In genomic region chr17:28743243-28744103, GRCh38 we compare ENCODE assay signal across 8 cellular contexts. TPM values are rescaled to one million over a fixed set of nuclear protein-coding genes. Genes with fewer than 3 reads are reported as not detected.
A peak's percentile ranks its signal among the peaks of the same experiment; 100 is the strongest.
DNase-seq lines count a peak whose midpoint lies in the region; ATAC-seq lines count a peak whose summit lies in the region.

TSS of gene TRAF4 (plus strand) at chr17:28744011. CDS start at chr17:28744113, 102 bp downstream.

- DNase-seq in CD1c-positive myeloid dendritic cell (ENCODE audit: extremely low spot score) = peak; percentile 94
- DNase-seq in NCI-H82 treated with DMSO at 0.1 percent for 48 hours (lab: John Stamatoyannopoulos, UW; ENCODE audit: unreplicated experiment) = peak; percentile 70
- DNase-seq in activated CD8-positive, alpha-beta memory T cell treated with anti-CD3 and anti-CD28 coated beads for 24 hours = peak; percentile 92
- DNase-seq in effector memory CD4-positive, alpha-beta T cell = peak; percentile 57 to 68 (median 62)
- DNase-seq in lung microvascular endothelial cell (ENCODE audit: low read depth in 2 of 2) = peak; percentile 75 to 83
- peak; percentile 69 for DNase-seq in stimulated activated CD8-positive, alpha-beta memory T cell treated with anti-CD3 and anti-CD28 coated beads, Interleukin-12 subunit alpha, Interleukin-12 subunit beta, amount 100 ng/mL, for 4 hours (ENCODE audit: low read depth)

- H3K4me3 ChIP-seq in effector memory CD4-positive, alpha-beta T cell (ENCODE audit: insufficient read depth, low read depth, low read length, poor library complexity, severe bottlenecking) = peak within 1 kb of the TSS; percentile 73

- H3K36me3 ChIP-seq in effector memory CD4-positive, alpha-beta T cell (ENCODE audit: control insufficient read depth, insufficient read depth, low read length) = peaks cover 10% of the 10 kb centered on the region

- no peaks in the 10 kb centered on the region for H3K9me3 ChIP-seq in effector memory CD4-positive, alpha-beta T cell (ENCODE audit: control insufficient read depth, low read length)

- peaks cover 30% of the 10 kb centered on the region for H3K4me1 ChIP-seq in effector memory CD4-positive, alpha-beta T cell (ENCODE audit: control insufficient read depth, insufficient read depth, low read length, poor library complexity, severe bottlenecking)

- no peaks in the 10 kb centered on the region for H3K27me3 ChIP-seq in effector memory CD4-positive, alpha-beta T cell (replicated peaks; ENCODE audit: control insufficient read depth, insufficient read depth, low read length, poor library complexity, severe bottlenecking)

- peak within 1 kb of the TSS; percentile 91 for H3K27ac ChIP-seq in effector memory CD4-positive, alpha-beta T cell (ENCODE audit: insufficient read depth, low read length, poor library complexity, severe bottlenecking)

- ATAC-seq in GM19395 (IDR thresholded peaks at IDR 0.05; ENCODE audit: unreplicated experiment) = peak; percentile 45
- peak; percentile 46 for ATAC-seq in HG03520 (IDR thresholded peaks at IDR 0.05; ENCODE audit: unreplicated experiment)

RNA-seq across cellular contexts. Expression of gene TRAF4, which starts in this region (rescaled TPM):
- 22.2 and 26.2 TPM in 2 replicates for total RNA-seq in lung microvascular endothelial cell

Comparison
In these comparisons a context has a peak if more than half of its experiments do, and no peak if none do; other contexts are left out.
1. Peak in every context shown above with its lines: DNase-seq, ATAC-seq, H3K4me3 ChIP-seq and H3K27ac ChIP-seq.